Comparison of ENCODE assay signal across 19 cellular contexts in genomic region chr13:99821741-99822140, GRCh38.
"Had no signal": no experiment of that assay in that cellular context is flagged by ENCODE, and none has a peak within 500 bp of the region (broad histone marks: within the 10 kb centered on the region; RNA-seq: fewer than 3 reads in every experiment).

No MANE protein-coding gene starts in this region.

- H3K27ac ChIP-seq: brain microvascular endothelial cell, gastroesophageal sphincter, heart left ventricle, prostate gland, stomach, suprapubic skin, tibial nerve, WERI-Rb-1 had no signal

- ATAC-seq: effector memory CD8-positive, alpha-beta T cell; esophagus mucosa; gastroesophageal sphincter; heart left ventricle; left ventricle myocardium superior; natural killer cell treated with Interleukin-12 subunit alpha and Interleukin-12 subunit beta and Interleukin-15 and Interleukin-18, amount 100 ng/mL, for 72 hours had no signal

- H3K4me3 ChIP-seq: gastroesophageal sphincter, heart left ventricle, prostate gland, stomach, suprapubic skin, tibial nerve had no signal

- DNase-seq: activated CD4-positive, CD25-positive, alpha-beta regulatory T cell treated with anti-CD3 and anti-CD28 coated beads, Interleukin-2, amount 50 U/mL, for 72 hours; activated gamma-delta T cell treated with Interleukin-2 at 50 U/mL for 16 hours; activated T-cell treated with anti-CD3 and anti-CD28 coated beads, Interleukin-2, amount 50 U/mL, for 1 hour; aorta; brain microvascular endothelial cell; effector memory CD8-positive, alpha-beta T cell; heart left ventricle; left ventricle myocardium superior; mammary epithelial cell; stimulated activated CD4-positive, alpha-beta T cell treated with anti-CD3 and anti-CD28 coated beads, Interleukin-12 subunit alpha, Interleukin-12 subunit beta, amount 100 ng/mL, for 4 hours; stimulated activated CD4-positive, alpha-beta T cell treated with anti-CD3 and anti-CD28 coated beads, Interleukin-1b, Interleukin-23, amount 100 ng/mL, for 48 hours; stomach; WERI-Rb-1 had no signal
